In the genomic region with DNA sequence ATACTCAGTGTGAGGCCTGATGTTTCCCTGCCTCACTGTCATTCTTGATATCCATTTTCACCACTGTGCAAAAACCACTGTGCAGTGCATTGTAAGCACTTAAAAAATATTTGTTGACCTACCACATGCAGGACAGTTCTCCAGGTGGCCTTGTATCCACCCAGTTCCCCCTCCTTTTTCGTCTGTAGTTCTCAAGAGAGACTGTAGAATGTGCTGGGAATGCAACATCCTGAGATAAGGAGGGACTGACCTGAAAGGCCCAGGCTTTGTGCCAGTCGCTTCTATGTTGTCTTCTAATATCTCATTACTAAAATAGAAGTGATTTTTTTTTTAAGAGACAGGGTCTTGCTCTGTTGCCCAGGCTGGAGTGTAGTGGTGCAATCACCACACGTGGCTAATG, we compare ENCODE assay signal across 25 cellular contexts.
"Had no signal": no experiment of that assay in that cellular context is flagged by ENCODE, and none has a peak within 500 bp of the region (broad histone marks: within the 10 kb centered on the region; RNA-seq: fewer than 3 reads in every experiment).

No MANE protein-coding gene starts in this region.

- ATAC-seq: esophagus mucosa; gastrocnemius medialis; natural killer cell; right lobe of liver; stimulated activated effector memory CD8-positive, alpha-beta T cell treated with anti-CD3 and anti-CD28 coated beads, Interleukin-12 subunit alpha, Interleukin-12 subunit beta, amount 100 ng/mL, for 72 hours had no signal

- H3K4me3 Mint-ChIP-seq: dendritic cell treated with granulocyte-macrophage colony-stimulating factor and Interleukin-4, amounts not matched to agents 40 ng/mL and 50 ng/mL, for 4 days; endodermal cell; memory B cell; natural killer cell; neural crest cell; stimulated activated effector memory CD8-positive, alpha-beta T cell treated with anti-CD3 and anti-CD28 coated beads, Interleukin-12 subunit alpha, Interleukin-12 subunit beta, amount 100 ng/mL, for 72 hours had no signal

- DNase-seq: colonic mucosa; effector CD8-positive, alpha-beta T cell; endodermal cell; foreskin fibroblast; gastrocnemius medialis; head of caudate nucleus; natural killer cell; right lobe of liver; stimulated activated CD4-positive, alpha-beta T cell treated with anti-CD3 and anti-CD28 coated beads, Interleukin-12 subunit alpha, Interleukin-12 subunit beta, amount 100 ng/mL, for 4 hours; stimulated activated CD4-positive, alpha-beta T cell treated with anti-CD3 and anti-CD28 coated beads, Interleukin-1b, Interleukin-23, amount 100 ng/mL, for 48 hours; stimulated activated CD4-positive, alpha-beta T cell treated with anti-CD3 and anti-CD28 coated beads, Interleukin-4, amount 100 ng/mL, for 1 hour; stimulated activated naive CD4-positive, alpha-beta T cell treated with Interleukin-2 at 50 U/mL for 16 hours; stomach; transverse colon had no signal

- H3K27me3 ChIP-seq: colonic mucosa, gastrocnemius medialis, neutrophil, right lobe of liver, stomach, transverse colon had no signal

- H3K4me1 ChIP-seq: colonic mucosa, parathyroid adenoma, right lobe of liver, stomach, transverse colon had no signal

- H3K4me1 Mint-ChIP-seq: endodermal cell; memory B cell; natural killer cell; neural crest cell; stimulated activated effector memory CD8-positive, alpha-beta T cell treated with anti-CD3 and anti-CD28 coated beads, Interleukin-12 subunit alpha, Interleukin-12 subunit beta, amount 100 ng/mL, for 72 hours had no signal

- H3K27ac ChIP-seq: colonic mucosa, epithelial cell of prostate, neutrophil, parathyroid adenoma, right lobe of liver, stomach, transverse colon had no signal

- H3K27ac Mint-ChIP-seq: dendritic cell treated with granulocyte-macrophage colony-stimulating factor and Interleukin-4, amounts not matched to agents 40 ng/mL and 50 ng/mL, for 4 days; endodermal cell; memory B cell; natural killer cell; progenitor cell of endocrine pancreas; stimulated activated effector memory CD8-positive, alpha-beta T cell treated with anti-CD3 and anti-CD28 coated beads, Interleukin-12 subunit alpha, Interleukin-12 subunit beta, amount 100 ng/mL, for 72 hours had no signal

- H3K36me3 ChIP-seq: colonic mucosa, gastrocnemius medialis, neutrophil, right lobe of liver, stomach, transverse colon had no signal

- H3K4me3 ChIP-seq: colonic mucosa, gastrocnemius medialis, lung, right lobe of liver, smooth muscle cell, stomach, transverse colon had no signal

- H3K36me3 Mint-ChIP-seq: memory B cell; natural killer cell; stimulated activated effector memory CD8-positive, alpha-beta T cell treated with anti-CD3 and anti-CD28 coated beads, Interleukin-12 subunit alpha, Interleukin-12 subunit beta, amount 100 ng/mL, for 72 hours had no signal

- H3K9me3 ChIP-seq: colonic mucosa, gastrocnemius medialis, neutrophil, right lobe of liver, stomach, transverse colon had no signal

- H3K27me3 Mint-ChIP-seq: dendritic cell treated with granulocyte-macrophage colony-stimulating factor and Interleukin-4, amounts not matched to agents 40 ng/mL and 50 ng/mL, for 4 days; progenitor cell of endocrine pancreas had no signal

- H3K9me3 Mint-ChIP-seq: dendritic cell treated with granulocyte-macrophage colony-stimulating factor and Interleukin-4, amounts not matched to agents 40 ng/mL and 50 ng/mL, for 4 days; endodermal cell; memory B cell; natural killer cell; stimulated activated effector memory CD8-positive, alpha-beta T cell treated with anti-CD3 and anti-CD28 coated beads, Interleukin-12 subunit alpha, Interleukin-12 subunit beta, amount 100 ng/mL, for 72 hours had no signal
